8 cellular contexts compared by ENCODE assay signal in the genomic region with DNA sequence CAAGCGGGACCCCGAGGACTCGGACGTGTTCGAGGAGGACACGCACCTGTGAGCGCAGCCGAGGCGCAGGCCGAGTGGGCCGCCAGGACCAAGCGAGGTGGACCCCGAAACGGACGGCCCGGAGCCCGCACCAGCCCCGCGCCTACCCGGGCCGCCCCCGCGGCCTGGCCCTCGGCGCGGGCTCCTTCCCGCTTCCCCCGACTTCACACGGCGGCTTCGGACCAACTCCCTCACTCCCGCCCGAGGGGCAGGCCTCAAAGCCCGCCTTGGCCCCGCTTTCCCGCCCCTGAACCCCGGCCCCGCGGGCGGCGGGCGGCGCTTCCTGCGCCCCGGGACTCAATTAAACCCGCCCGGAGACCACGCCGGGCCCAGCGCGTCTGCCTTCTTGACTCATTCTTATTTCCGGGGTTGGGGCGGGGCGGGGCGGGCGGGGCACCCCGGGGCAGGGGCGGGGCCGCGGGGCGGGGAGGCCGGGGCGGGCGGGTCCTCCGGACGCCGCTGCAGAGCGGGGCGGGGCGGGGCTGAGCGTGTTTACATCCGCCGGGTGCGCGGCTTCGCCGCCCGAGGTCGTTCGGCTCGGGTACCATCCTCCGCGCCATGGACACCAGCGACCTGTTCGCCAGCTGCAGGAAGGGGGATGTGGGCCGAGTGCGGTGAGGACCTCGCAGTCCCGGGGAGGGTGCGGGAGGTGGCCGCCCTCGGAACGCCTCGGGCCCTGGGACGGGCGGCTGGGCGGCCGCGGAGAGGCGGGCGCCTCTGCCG. TPM values are rescaled to one million over a fixed set of nuclear protein-coding genes. Genes with fewer than 3 reads are reported as not detected.
A peak's percentile ranks its signal among the peaks of the same experiment; 100 is the strongest.
DNase-seq lines count a peak whose midpoint lies in the region; ATAC-seq and TF ChIP-seq lines count a peak whose summit lies in the region.

ABTB1 (plus strand) TSS at position 524 of the 762 bp plus-strand sequence; CDS start at position 598, 74 bp downstream.

- TF ChIP-seq CTCF in activated CD8-positive, alpha-beta T cell treated with anti-CD3 and anti-CD28 coated beads for 36 hours (IDR thresholded peaks at IDR 0.05): no peak

- no peaks in the 10 kb centered on the region for H3K9me3 Mint-ChIP-seq in activated CD8-positive, alpha-beta T cell treated with anti-CD3 and anti-CD28 coated beads for 36 hours

- no peaks in the 10 kb centered on the region for H3K36me3 ChIP-seq in ectodermal cell (ENCODE audit: control insufficient read depth, insufficient read depth, low read length)

- H3K27ac Mint-ChIP-seq in activated CD8-positive, alpha-beta T cell treated with anti-CD3 and anti-CD28 coated beads for 36 hours: peak within 1 kb of the TSS; percentile 98

- H3K36me3 Mint-ChIP-seq in activated CD8-positive, alpha-beta T cell treated with anti-CD3 and anti-CD28 coated beads for 36 hours (ENCODE audit: low read depth): no peaks in the 10 kb centered on the region

- intact Hi-C loops in activated CD8-positive, alpha-beta T cell treated with anti-CD3 and anti-CD28 coated beads for 36 hours (cut with micrococcal nuclease): no loop called here

- H3K4me3 Mint-ChIP-seq in activated CD8-positive, alpha-beta T cell treated with anti-CD3 and anti-CD28 coated beads for 36 hours: peak within 1 kb of the TSS; percentile 89

- TF ChIP-seq POLR2A in GM19193 (IDR thresholded peaks at IDR 0.05; ENCODE audit: extremely low read depth, insufficient read depth, insufficient read length): peak; percentile 92

- no peaks in the 10 kb centered on the region for H3K27me3 Mint-ChIP-seq in activated CD8-positive, alpha-beta T cell treated with anti-CD3 and anti-CD28 coated beads for 36 hours

- H3K4me1 ChIP-seq in ectodermal cell (ENCODE audit: control insufficient read depth, insufficient read depth, low read length): peaks cover 3% of the 10 kb centered on the region

- H3K27ac ChIP-seq in ectodermal cell (ENCODE audit: insufficient read depth, low read depth, low read length, poor library complexity, severe bottlenecking): no peak within 1 kb of the TSS

- WGBS in ectodermal cell, 2 experiments: 1 to 2% methylated on average over 102 of the region's 102 CpGs

- CTCF ChIA-PET in activated CD8-positive, alpha-beta T cell treated with anti-CD3 and anti-CD28 coated beads for 36 hours (lab: Charles Lee): interaction anchor here (1.6 to 2.4 kb wide), 2 partner anchors 10 to 21 kb away, joined by 4 to 8 read pairs; no protein-coding TSS in a partner anchor

- peak within 1 kb of the TSS; percentile 66 for H3K4me3 ChIP-seq in ectodermal cell (ENCODE audit: insufficient read depth, low read depth, low read length)

- POLR2A ChIA-PET in activated CD8-positive, alpha-beta T cell treated with anti-CD3 and anti-CD28 coated beads for 36 hours (lab: Charles Lee): interaction anchor here (0.7 to 1.7 kb wide), 13 partner anchors 9 to 177 kb away, joined by 3 to 7 read pairs (median 4); partner anchors contain the start of genes PODXL2 and TPRA1

- DNase-seq in AG20443 (ENCODE audit: low spot score): peak; percentile 97
- peak; percentile 35 for DNase-seq in NCI-H748 treated with DMSO at 0.1 percent for 48 hours (lab: John Stamatoyannopoulos, UW)
- peak; percentile 91 for DNase-seq in activated CD8-positive, alpha-beta T cell treated with anti-CD3 and anti-CD28 coated beads for 36 hours
- DNase-seq in lung microvascular endothelial cell (ENCODE audit: low read depth in 2 of 2): peak; percentile 48 to 55
- peak; percentile 72 for DNase-seq in stimulated activated CD8-positive, alpha-beta memory T cell treated with anti-CD3 and anti-CD28 coated beads, Interleukin-12 subunit alpha, Interleukin-12 subunit beta, amount 100 ng/mL, for 1 hour (ENCODE audit: low read depth)

- H3K27me3 ChIP-seq in ectodermal cell (ENCODE audit: control insufficient read depth, insufficient read depth, low read length, poor library complexity, severe bottlenecking): peaks cover 27% of the 10 kb centered on the region

- ATAC-seq in HG03432 (IDR thresholded peaks at IDR 0.05; ENCODE audit: unreplicated experiment): peak; percentile 76
- peak; percentile 91 for ATAC-seq in activated CD8-positive, alpha-beta T cell treated with anti-CD3 and anti-CD28 coated beads for 36 hours

- peaks cover 19% of the 10 kb centered on the region for H3K4me1 Mint-ChIP-seq in activated CD8-positive, alpha-beta T cell treated with anti-CD3 and anti-CD28 coated beads for 36 hours (ENCODE audit: low read depth)

- no peaks in the 10 kb centered on the region for H3K9me3 ChIP-seq in ectodermal cell (ENCODE audit: control insufficient read depth, low read length)

RNA-seq across cellular contexts. Expression of gene ABTB1, which starts in this region (rescaled TPM):
- 10 to 100 TPM in 1 of 2 experiments, 1 to 10 TPM in 1; 9.7 to 10.6 TPM for total RNA-seq in activated CD8-positive, alpha-beta T cell treated with anti-CD3 and anti-CD28 coated beads for 36 hours
- 8.4 TPM for polyA plus RNA-seq in ectodermal cell (2013, experiment 1 of 4)
- 6.4 TPM for polyA plus RNA-seq in ectodermal cell (2013, experiment 2 of 4)
- polyA plus RNA-seq in ectodermal cell (2013, experiment 3 of 4): 8.5 TPM
- 8.2 TPM for polyA plus RNA-seq in ectodermal cell (2013, experiment 4 of 4)
- total RNA-seq in lung microvascular endothelial cell: 5.7 and 8.5 TPM in 2 replicates

Comparison
In these comparisons a context has a peak if more than half of its experiments do, and no peak if none do; other contexts are left out.
1. DNase-seq: peak in every context shown above with its lines; median percentile 97 in AG20443; 91 in activated CD8-positive, alpha-beta T cell treated with anti-CD3 and anti-CD28 coated beads for 36 hours; 72 in stimulated activated CD8-positive, alpha-beta memory T cell treated with anti-CD3 and anti-CD28 coated beads, Interleukin-12 subunit alpha, Interleukin-12 subunit beta, amount 100 ng/mL, for 1 hour; 52 in lung microvascular endothelial cell; 35 in NCI-H748 treated with DMSO at 0.1 percent for 48 hours.